ENCODE assay signal across 24 cellular contexts in genomic region chr2:102181376-102181775, GRCh38. TPM values are rescaled to one million over a fixed set of nuclear protein-coding genes. Genes with fewer than 3 reads are reported as not detected.
"Had no signal": no experiment of that assay in that cellular context is flagged by ENCODE, and none has a peak within 500 bp of the region (broad histone marks: within the 10 kb centered on the region; RNA-seq: fewer than 3 reads in every experiment).

No MANE protein-coding gene starts in this region.

- H3K4me3 Mint-ChIP-seq: dendritic cell treated with granulocyte-macrophage colony-stimulating factor and Interleukin-4, amounts not matched to agents 40 ng/mL and 50 ng/mL, for 4 days; endodermal cell; naive thymus-derived CD8-positive, alpha-beta T cell; nephron progenitor cell; stimulated activated naive CD8-positive, alpha-beta T cell treated with anti-CD3 and anti-CD28 coated beads, Interleukin-15, amount 100 ng/mL, for 72 hours had no signal

- H3K27me3 Mint-ChIP-seq: dendritic cell treated with granulocyte-macrophage colony-stimulating factor and Interleukin-4, amounts not matched to agents 40 ng/mL and 50 ng/mL, for 4 days had no signal

- H3K4me1 Mint-ChIP-seq: endodermal cell had no signal

- DNase-seq: colonic mucosa; effector CD8-positive, alpha-beta T cell; endodermal cell; gastrocnemius medialis; head of caudate nucleus; left ventricle myocardium superior; lower lobe of right lung; naive thymus-derived CD8-positive, alpha-beta T cell; nephron progenitor cell; nucleus accumbens; pancreas; sigmoid colon; stimulated activated CD4-positive, alpha-beta T cell treated with anti-CD3 and anti-CD28 coated beads, Interleukin-15, amount 100 ng/mL, for 24 hours; stimulated activated CD4-positive, alpha-beta T cell treated with anti-CD3 and anti-CD28 coated beads, Interleukin-4, amount 100 ng/mL, for 1 hour; stimulated activated CD8-positive, alpha-beta memory T cell treated with anti-CD3 and anti-CD28 coated beads, Interleukin-4, amount 100 ng/mL, for 48 hours; stimulated activated naive CD4-positive, alpha-beta T cell; stimulated activated naive CD8-positive, alpha-beta T cell treated with anti-CD3 and anti-CD28 coated beads, Interleukin-15, amount 100 ng/mL, for 72 hours; transverse colon had no signal

- H3K4me3 ChIP-seq: colonic mucosa, gastrocnemius medialis, lower lobe of right lung, pancreas, right atrium auricular region, sigmoid colon, skin epidermis, suprapubic skin, transverse colon, vagina had no signal

- ATAC-seq: lower lobe of right lung; naive thymus-derived CD8-positive, alpha-beta T cell; stimulated activated naive CD8-positive, alpha-beta T cell treated with anti-CD3 and anti-CD28 coated beads, Interleukin-15, amount 100 ng/mL, for 72 hours had no signal

- H3K36me3 ChIP-seq: colonic mucosa had no signal

- H3K27ac ChIP-seq: colonic mucosa, epithelial cell of prostate, lower lobe of right lung, pancreas, right atrium auricular region, sigmoid colon, transverse colon, vagina had no signal

- H3K27me3 ChIP-seq: colonic mucosa, gastrocnemius medialis, pancreas, right atrium auricular region, sigmoid colon, suprapubic skin, transverse colon, vagina had no signal

- H3K9me3 Mint-ChIP-seq: dendritic cell treated with granulocyte-macrophage colony-stimulating factor and Interleukin-4, amounts not matched to agents 40 ng/mL and 50 ng/mL, for 4 days; endodermal cell; naive thymus-derived CD8-positive, alpha-beta T cell; stimulated activated naive CD8-positive, alpha-beta T cell treated with anti-CD3 and anti-CD28 coated beads, Interleukin-15, amount 100 ng/mL, for 72 hours had no signal

- H3K9me3 ChIP-seq: colonic mucosa, gastrocnemius medialis, lower lobe of right lung, pancreas, right atrium auricular region, sigmoid colon, suprapubic skin, transverse colon, vagina had no signal

- H3K36me3 Mint-ChIP-seq: naive thymus-derived CD8-positive, alpha-beta T cell had no signal

- H3K4me1 ChIP-seq: colonic mucosa, right atrium auricular region, sigmoid colon, transverse colon, vagina had no signal

- H3K27ac Mint-ChIP-seq: dendritic cell treated with granulocyte-macrophage colony-stimulating factor and Interleukin-4, amounts not matched to agents 40 ng/mL and 50 ng/mL, for 4 days; endodermal cell; naive thymus-derived CD8-positive, alpha-beta T cell; stimulated activated naive CD8-positive, alpha-beta T cell treated with anti-CD3 and anti-CD28 coated beads, Interleukin-15, amount 100 ng/mL, for 72 hours had no signal

RNA-seq across cellular contexts. Expression of gene IL1RL2, which starts 5.4 kb away (rescaled TPM):
- total RNA-seq: left ventricle myocardium superior; lower lobe of right lung; naive thymus-derived CD8-positive, alpha-beta T cell had no signal
- polyA plus RNA-seq: naive thymus-derived CD8-positive, alpha-beta T cell had no signal

RNA-seq across cellular contexts. Expression of gene IL1R1, which starts 38.8 kb away (rescaled TPM):
- polyA plus RNA-seq: naive thymus-derived CD8-positive, alpha-beta T cell had no signal
